Comparison of ENCODE assay signal across 9 cellular contexts in the genomic region with DNA sequence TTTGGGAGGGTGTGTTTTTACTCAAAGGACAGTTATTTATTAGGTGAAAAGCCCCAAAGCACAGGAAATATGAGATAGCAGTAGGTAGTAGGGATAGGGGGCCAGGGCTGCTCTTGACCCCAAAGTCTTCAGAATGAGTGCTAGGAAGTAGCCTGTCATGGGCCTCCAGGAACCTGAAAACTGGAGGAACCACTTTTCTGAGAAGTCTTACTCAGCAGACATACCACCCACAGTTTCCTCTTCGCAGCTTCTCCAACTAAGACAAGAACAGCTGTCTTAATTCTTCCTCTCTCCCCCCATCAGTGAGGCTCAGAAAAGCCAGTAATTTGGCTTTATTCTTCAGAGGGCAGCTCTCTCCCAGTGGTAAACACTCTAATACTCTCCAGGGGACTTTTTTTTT.
DNase-seq lines count a peak whose midpoint lies in the region; ATAC-seq, FAIRE-seq and TF ChIP-seq lines count a peak whose summit lies in the region.
"Had no signal": no experiment of that assay in that cellular context is flagged by ENCODE, and none has a peak within 500 bp of the region (broad histone marks: within the 10 kb centered on the region; RNA-seq: fewer than 3 reads in every experiment).

No MANE protein-coding gene starts in this region.

- no peak overlapping the region for H3K4me3 ChIP-seq in MM.1S (ENCODE audit: low read length)
- H3K4me3 ChIP-seq in GM12878 = no peak overlapping the region
- no peak overlapping the region for H3K4me3 ChIP-seq in Peyer's patch
- H3K4me3 ChIP-seq in ovary = no peak overlapping the region

- no TSS peak for BruUV-seq in GM12878 (replicated peaks; lab: Mats Ljungman, UMichigan)

- in situ Hi-C loops in GM12878 (cut with MboI) = no loop called here

- no peak for DNase-seq in GM12891 (ENCODE audit: insufficient read length, low spot score)
- DNase-seq in MM.1S = peak; percentile 80
- DNase-seq in GM12878 (ENCODE audit: low read depth, low spot score) = peak; percentile 31
- peak; percentile 83 for DNase-seq in natural killer cell treated with Interleukin-12 subunit alpha and Interleukin-12 subunit beta and Interleukin-15 and Interleukin-18, amount 100 ng/mL, for 72 hours (ENCODE audit: low spot score)
- no peak for DNase-seq in Peyer's patch
- no peak for DNase-seq in cerebellar nuclear complex (lab: John Stamatoyannopoulos, UW)
- DNase-seq in ovary = no peak

- H3K36me3 ChIP-seq in MM.1S (replicated peaks; ENCODE audit: insufficient read depth, low read length) (no peaks in the 10 kb centered on the region), GM12878 (ENCODE audit: control insufficient read depth in 2 of 2, insufficient read depth in 2 of 2, low read length in 1 of 2) (no peaks in the 10 kb centered on the region), Peyer's patch (no peaks in the 10 kb centered on the region), ovary (no peaks in the 10 kb centered on the region)

- no peak for TF ChIP-seq POLR2A in GM12891 (IDR thresholded peaks at IDR 0.05; ENCODE audit: low read depth, low read length)
- no peak for TF ChIP-seq POLR2A in GM12878 (IDR thresholded peaks at IDR 0.05; ENCODE audit: low read depth, low read length)
- no peak for TF ChIP-seq POLR2A in Peyer's patch (IDR thresholded peaks at IDR 0.05)
- no peak for TF ChIP-seq POLR2A in ovary (IDR thresholded peaks at IDR 0.05)

- peaks cover 52 to 57% of the 10 kb centered on the region in 2 donors for H3K4me1 Mint-ChIP-seq in natural killer cell treated with Interleukin-12 subunit alpha and Interleukin-12 subunit beta and Interleukin-15 and Interleukin-18, amount 100 ng/mL, for 72 hours (ENCODE audit: low read depth in 2 of 2)
- H3K4me1 Mint-ChIP-seq: IgD-negative memory B cell had no signal

- 0% methylated on average over 1 of the region's 1 CpG for WGBS in GM12878 (ENCODE audit: insufficient coverage, insufficient replicate concordance, low lambda C conversion rate, missing lambda C conversion rate)
- WGBS in ovary, 3 donors = 6 to 31% (median 16%) methylated on average over 1 of the region's 1 CpG

- POLR2A ChIA-PET in GM12878 (lab: Charles Lee) = no interaction called here

- peak overlapping the region; percentile 83 for H3K4me3 Mint-ChIP-seq in natural killer cell treated with Interleukin-12 subunit alpha and Interleukin-12 subunit beta and Interleukin-15 and Interleukin-18, amount 100 ng/mL, for 72 hours
- H3K4me3 Mint-ChIP-seq: IgD-negative memory B cell had no signal

- intact Hi-C loops in GM12878 (cut with micrococcal nuclease; ENCODE audit: unreplicated experiment) (no loop called here), ovary (cut with DNase I) (no loop called here)

- H3K27me3 Mint-ChIP-seq in natural killer cell treated with Interleukin-12 subunit alpha and Interleukin-12 subunit beta and Interleukin-15 and Interleukin-18, amount 100 ng/mL, for 72 hours = no peaks in the 10 kb centered on the region
- H3K27me3 Mint-ChIP-seq: IgD-negative memory B cell had no signal

- ATAC-seq in GM21619 (IDR thresholded peaks at IDR 0.05; ENCODE audit: unreplicated experiment) = peak; percentile 91
- peak; percentile 77 for ATAC-seq in GM12878
- peak; percentile 93 to 98 for ATAC-seq in natural killer cell treated with Interleukin-12 subunit alpha and Interleukin-12 subunit beta and Interleukin-15 and Interleukin-18, amount 100 ng/mL, for 72 hours

- H3K9ac ChIP-seq in MM.1S (ENCODE audit: low read length) (no peak overlapping the region), GM12878 (ENCODE audit: control insufficient read depth, insufficient read depth, low read length) (no peak overlapping the region)

- CTCF ChIA-PET in GM12878 (lab: Yijun Ruan, JAX) = interaction anchor here (0.9 kb wide), 1 partner anchor 9 kb away, joined by 4 read pairs; no protein-coding TSS in a partner anchor

- RAD21 ChIA-PET in GM12878 (lab: Charles Lee; ENCODE audit: unreplicated experiment) = interaction anchor here (0.7 kb wide), 1 partner anchor 405 kb away, joined by 3 read pairs; no protein-coding TSS in a partner anchor

- no peaks in the 10 kb centered on the region for H3K9me2 ChIP-seq in MM.1S (replicated peaks; ENCODE audit: insufficient read depth, low read length)

- peaks cover 4% of the 10 kb centered on the region for H3K9me3 Mint-ChIP-seq in natural killer cell treated with Interleukin-12 subunit alpha and Interleukin-12 subunit beta and Interleukin-15 and Interleukin-18, amount 100 ng/mL, for 72 hours
- H3K9me3 Mint-ChIP-seq: IgD-negative memory B cell had no signal

- H3K27ac ChIP-seq in MM.1S (ENCODE audit: low read length) (peak overlapping the region; percentile 32; the same call in 1 of the 2 replicates), GM12878 (ENCODE audit: control insufficient read depth, insufficient read depth) (0 out of 2 replicates have a peak overlapping the region, but pooled peaks have one; percentile 22), Peyer's patch (peak overlapping the region in 2 of 4 donors; percentile 37 to 44), ovary (no peak overlapping the region)

- H3K27me3 ChIP-seq in MM.1S (replicated peaks; ENCODE audit: insufficient read depth, low read length) (no peaks in the 10 kb centered on the region), GM12878 (replicated peaks in 1 of 2; ENCODE audit: control insufficient read depth in 2 of 2, insufficient read depth in 2 of 2, low read length in 1 of 2) (no peaks in the 10 kb centered on the region), Peyer's patch (no peaks in the 10 kb centered on the region), ovary (no peaks in the 10 kb centered on the region)

- TF ChIP-seq EP300 in GM12878 (IDR thresholded peaks at IDR 0.05; ENCODE audit: borderline replicate concordance in 1 of 2, control insufficient read depth in 1 of 2, low read depth in 2 of 2, low read length in 2 of 2) (no peak), ovary (IDR thresholded peaks at IDR 0.05) (no peak)

- SMC1A ChIA-PET in GM12878 (lab: Charles Lee; ENCODE audit: uncharacterized antibody, unreplicated experiment) = interaction anchor here (0.6 to 0.7 kb wide), 2 partner anchors 49 to 69 kb away, joined by 3 read pairs; no protein-coding TSS in a partner anchor

- H3K4me2 ChIP-seq in MM.1S (ENCODE audit: low read depth, low read length) = peak overlapping the region; percentile 52
- peak overlapping the region; percentile 44; the same call in 1 of the 2 replicates for H3K4me2 ChIP-seq in GM12878 (ENCODE audit: control insufficient read depth, insufficient read depth)

- peak overlapping the region; percentile 99 for H3K27ac Mint-ChIP-seq in natural killer cell treated with Interleukin-12 subunit alpha and Interleukin-12 subunit beta and Interleukin-15 and Interleukin-18, amount 100 ng/mL, for 72 hours
- H3K27ac Mint-ChIP-seq: IgD-negative memory B cell had no signal

- FAIRE-seq in GM12891 (lab: Jason Lieb, UNC) (peak; percentile 67), GM12878 (lab: Jason Lieb, UNC) (peak; percentile 57)

- H3K9me3 ChIP-seq in MM.1S (replicated peaks; ENCODE audit: insufficient read depth, low read length) = no peaks in the 10 kb centered on the region
- no peaks in the 10 kb centered on the region for H3K9me3 ChIP-seq in GM12878 (replicated peaks; ENCODE audit: control insufficient read depth, insufficient read depth, low read length)
- no peaks in the 10 kb centered on the region for H3K9me3 ChIP-seq in Peyer's patch
- no peaks in the 10 kb centered on the region for H3K9me3 ChIP-seq in ovary

- TF ChIP-seq RAD21 in GM12878 (IDR thresholded peaks at IDR 0.05; ENCODE audit: insufficient read depth, low read depth, low read length) = no peak

- H3K36me3 Mint-ChIP-seq in natural killer cell treated with Interleukin-12 subunit alpha and Interleukin-12 subunit beta and Interleukin-15 and Interleukin-18, amount 100 ng/mL, for 72 hours = peaks cover 6% of the 10 kb centered on the region
- H3K36me3 Mint-ChIP-seq: IgD-negative memory B cell had no signal

- H2AFZ ChIP-seq in MM.1S (ENCODE audit: low read length) (no peak overlapping the region), GM12878 (ENCODE audit: control insufficient read depth, low read depth, low read length) (no peak overlapping the region; the same call in 1 of the 2 replicates)

- H4K20me1 ChIP-seq in MM.1S (ENCODE audit: insufficient read depth, low read length) (no peaks in the 10 kb centered on the region), GM12878 (ENCODE audit: control insufficient read depth, insufficient read depth) (no peaks in the 10 kb centered on the region)

- H3F3A ChIP-seq in MM.1S (ENCODE audit: insufficient read depth, low read length) = peaks cover 8% of the 10 kb centered on the region

- H3K79me2 ChIP-seq in MM.1S (ENCODE audit: low read length) = no peaks in the 10 kb centered on the region
- no peaks in the 10 kb centered on the region for H3K79me2 ChIP-seq in GM12878 (ENCODE audit: control insufficient read depth, insufficient read depth, low read length)

- no peak for TF ChIP-seq CTCF in MM.1S (IDR thresholded peaks at IDR 0.05; ENCODE audit: low read length)
- TF ChIP-seq CTCF in GM12878 (IDR thresholded peaks at IDR 0.05 in 2 of 3, conservative IDR thresholded peaks at IDR 0.05 in 1 of 3; ENCODE audit: control insufficient read depth in 2 of 3, extremely low read depth in 1 of 3, insufficient read depth in 1 of 3, low read depth in 3 of 3, low read length in 3 of 3) = no peak
- TF ChIP-seq CTCF in Peyer's patch (IDR thresholded peaks at IDR 0.05) = no peak
- TF ChIP-seq CTCF in ovary (IDR thresholded peaks at IDR 0.05) = no peak

- H3K4me1 ChIP-seq in MM.1S (ENCODE audit: low read length) (peaks cover 23% of the 10 kb centered on the region), GM12878 (ENCODE audit: control insufficient read depth, insufficient read depth, low read length) (peaks cover 14% of the 10 kb centered on the region), Peyer's patch (no peaks in the 10 kb centered on the region), ovary (ENCODE audit: insufficient read depth) (no peaks in the 10 kb centered on the region)

TF ChIP-seq in GM12891, 5 proteins besides CTCF, POLR2A, EP300 and RAD21:
- TF ChIP-seq TAF1 (IDR thresholded peaks at IDR 0.05; ENCODE audit: low read depth, low read length) (no peak), SPI1 (IDR thresholded peaks at IDR 0.05; ENCODE audit: low read depth, low read length) (no peak), POU2F2 (IDR thresholded peaks at IDR 0.05; ENCODE audit: low read depth, low read length) (no peak), PAX5 (IDR thresholded peaks at IDR 0.05; ENCODE audit: insufficient read depth, low read length, severe bottlenecking) (no peak), POLR2AphosphoS5 (IDR thresholded peaks at IDR 0.05; ENCODE audit: low read depth, low read length) (no peak)

TF ChIP-seq in GM12878, 131 proteins besides CTCF, POLR2A, EP300 and RAD21 (continues in another document):
- peak in 1 of 2 experiments; percentile 83; a peak in 2 of 4 replicates for TF ChIP-seq ETV6 (conservative IDR thresholded peaks at IDR 0.05 in 1 of 2, IDR thresholded peaks at IDR 0.05 in 1 of 2; ENCODE audit: borderline replicate concordance in 1 of 2, low read depth in 1 of 2)
- TF ChIP-seq FOXM1 (IDR thresholded peaks at IDR 0.05; ENCODE audit: low read depth, low read length) = peak; percentile 55
- TF ChIP-seq JUNB (IDR thresholded peaks at IDR 0.05) = peak; percentile 26; the same call in 1 of the 2 replicates
- TF ChIP-seq NFIC (IDR thresholded peaks at IDR 0.05; ENCODE audit: low read depth, low read length) = peak; percentile 69
- TF ChIP-seq MEF2B (IDR thresholded peaks at IDR 0.05; ENCODE audit: partially characterized antibody, poor library complexity, severe bottlenecking) = no peak
- TF ChIP-seq HDAC2 (IDR thresholded peaks at IDR 0.05) = no peak

Comparison
In these comparisons a context has a peak if more than half of its experiments do, and no peak if none do; other contexts are left out.
1. DNase-seq: peak in MM.1S (single experiment), GM12878 (single experiment) and natural killer cell treated with Interleukin-12 subunit alpha and Interleukin-12 subunit beta and Interleukin-15 and Interleukin-18, amount 100 ng/mL, for 72 hours (single experiment); none in GM12891 (single experiment), Peyer's patch (0 of 3), cerebellar nuclear complex (0 of 2) and ovary (0 of 5).
2. H3K27ac ChIP-seq: peak in MM.1S (single experiment) and GM12878 (single experiment); none in ovary (0 of 2).
3. Peak in every context shown above with its lines, with median percentiles within 50 percentile points of each other: ATAC-seq.